Comparison of ENCODE assay signal across 1 cellular context in the genomic region with DNA sequence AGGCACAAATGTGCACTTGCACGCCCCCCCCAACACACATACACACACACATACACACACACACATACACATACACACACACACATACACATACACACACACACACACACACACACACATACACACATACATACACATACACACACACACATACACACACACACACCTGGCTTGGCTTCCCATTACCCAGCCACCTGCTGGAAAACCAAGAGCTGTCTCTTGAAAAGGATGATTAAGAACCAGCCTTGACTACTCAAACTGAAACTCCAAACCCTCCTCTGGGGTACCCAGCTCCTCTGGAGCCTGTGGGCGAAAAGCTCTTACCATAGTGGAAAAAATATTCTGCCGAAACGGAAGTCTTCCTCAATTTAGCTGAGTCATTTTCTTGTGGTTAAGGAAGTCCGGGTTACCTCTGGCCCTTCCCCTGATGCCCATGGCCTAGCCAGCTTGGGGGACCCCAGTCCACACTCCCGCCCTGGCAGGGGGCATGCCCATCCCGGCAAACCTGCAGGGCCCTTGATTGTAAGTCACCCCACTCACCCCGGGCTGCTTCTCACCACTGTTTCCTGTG.
A peak's percentile ranks its signal among the peaks of the same experiment; 100 is the strongest.
TF ChIP-seq lines count a peak whose summit lies in the region.

No MANE protein-coding gene starts in this region.

TF ChIP-seq in IMR-90, 13 proteins besides CTCF, POLR2A, EP300 and RAD21:
- TF ChIP-seq CHD1 (IDR thresholded peaks at IDR 0.05; ENCODE audit: low read depth, low read length) (no peak), BHLHE40 (IDR thresholded peaks at IDR 0.05; ENCODE audit: low read depth, low read length) (no peak), MAZ (IDR thresholded peaks at IDR 0.05; ENCODE audit: borderline replicate concordance, low read depth, low read length) (no peak), NFE2L2 (IDR thresholded peaks at IDR 0.05; ENCODE audit: low read depth, low read length) (peak; percentile 20; the same call in 1 of the 2 replicates)
- TF ChIP-seq, protein P1, sequence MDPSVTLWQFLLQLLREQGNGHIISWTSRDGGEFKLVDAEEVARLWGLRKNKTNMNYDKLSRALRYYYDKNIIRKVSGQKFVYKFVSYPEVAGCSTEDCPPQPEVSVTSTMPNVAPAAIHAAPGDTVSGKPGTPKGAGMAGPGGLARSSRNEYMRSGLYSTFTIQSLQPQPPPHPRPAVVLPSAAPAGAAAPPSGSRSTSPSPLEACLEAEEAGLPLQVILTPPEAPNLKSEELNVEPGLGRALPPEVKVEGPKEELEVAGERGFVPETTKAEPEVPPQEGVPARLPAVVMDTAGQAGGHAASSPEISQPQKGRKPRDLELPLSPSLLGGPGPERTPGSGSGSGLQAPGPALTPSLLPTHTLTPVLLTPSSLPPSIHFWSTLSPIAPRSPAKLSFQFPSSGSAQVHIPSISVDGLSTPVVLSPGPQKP (IDR thresholded peaks at IDR 0.05; ENCODE audit: borderline replicate concordance, low read depth, low read length) = no peak
